Comparison of ENCODE assay signal across 10 cellular contexts in genomic region chr19:2170987-2171348, GRCh38. TPM values are rescaled to one million over a fixed set of nuclear protein-coding genes. Genes with fewer than 3 reads are reported as not detected.
DNase-seq lines count a peak whose midpoint lies in the region; ATAC-seq, FAIRE-seq and TF ChIP-seq lines count a peak whose summit lies in the region.
"Had no signal": no experiment of that assay in that cellular context is flagged by ENCODE, and none has a peak within 500 bp of the region (broad histone marks: within the 10 kb centered on the region; RNA-seq: fewer than 3 reads in every experiment).

No MANE protein-coding gene starts in this region.

- TF ChIP-seq CTCF in body of pancreas (IDR thresholded peaks at IDR 0.05) (no peak), pancreas (IDR thresholded peaks at IDR 0.05) (no peak)

- H3K4me3 ChIP-seq in GM08714 (ENCODE audit: low read length), result peak overlapping the region; percentile 6; the same call in 1 of the 2 replicates
- no peak overlapping the region for H3K4me3 ChIP-seq in body of pancreas
- no peak overlapping the region for H3K4me3 ChIP-seq in pancreas
- H3K4me3 ChIP-seq: upper lobe of right lung had no signal

- no peaks in the 10 kb centered on the region for H3K36me3 ChIP-seq in body of pancreas (replicated peaks in 1 of 2; ENCODE audit: insufficient read depth in 1 of 2, low read depth in 2 of 2)
- no peaks in the 10 kb centered on the region for H3K36me3 ChIP-seq in pancreas
- H3K36me3 ChIP-seq: upper lobe of right lung had no signal

- H3K4me1 ChIP-seq in body of pancreas (peaks cover 83% of the 10 kb centered on the region), pancreas (peaks cover 47 to 68% (median 60%) of the 10 kb centered on the region in 3 donors)

- H3K27ac ChIP-seq in body of pancreas (peak overlapping the region; percentile 69 to 99 (median 97)), pancreas (peak overlapping the region; percentile 54 to 92 (median 56))
- H3K27ac ChIP-seq: upper lobe of right lung had no signal

- no peak for FAIRE-seq in pancreas (lab: Jason Lieb, UNC)

- intact Hi-C loops in body of pancreas (cut with DNase I), result loop anchor here (5.0 kb wide), 1 partner anchor 56 kb away; no protein-coding TSS in a partner anchor
- intact Hi-C loops in pancreas (cut with DNase I), result loop anchor here in 1 of 3 donors (10.0 kb wide), 1 partner anchor 54 kb away; no protein-coding TSS in a partner anchor

- 56 to 60% methylated on average over 4 to 5 of the region's 5 CpGs for WGBS in body of pancreas, 2 donors
- WGBS in pancreas, 2 donors, result 67 to 69% methylated on average over 5 of the region's 5 CpGs

- DNase-seq in body of pancreas (no peak), pancreas (no peak), NCI-H1436 treated with DMSO at 0.1 percent for 48 hours (lab: John Stamatoyannopoulos, UW) (no peak), NK-92 (lab: John Stamatoyannopoulos, UW; ENCODE audit: unreplicated experiment) (no peak), NCI-H226 (no peak)
- DNase-seq: NCI-H748 treated with DMSO at 0.1 percent for 48 hours, upper lobe of right lung had no signal

- H3K9me3 ChIP-seq in body of pancreas (no peaks in the 10 kb centered on the region), pancreas (no peaks in the 10 kb centered on the region)
- H3K9me3 ChIP-seq: upper lobe of right lung had no signal

- H3K27me3 ChIP-seq in body of pancreas, result no peaks in the 10 kb centered on the region
- no peaks in the 10 kb centered on the region for H3K27me3 ChIP-seq in pancreas
- H3K27me3 ChIP-seq: upper lobe of right lung had no signal

- no peak for TF ChIP-seq POLR2A in body of pancreas (IDR thresholded peaks at IDR 0.05)

- ATAC-seq in HG03097 (IDR thresholded peaks at IDR 0.05; ENCODE audit: low FRiP score, unreplicated experiment) (peak; percentile 1), body of pancreas (no peak), pancreas (no peak), HG03565 (IDR thresholded peaks at IDR 0.05; ENCODE audit: unreplicated experiment) (no peak)
- ATAC-seq: upper lobe of right lung had no signal

RNA-seq across cellular contexts. Expression of gene DOT1L, which starts 7.2 kb away (rescaled TPM):
- total RNA-seq in body of pancreas, result 10 to 100 TPM; 10.1 to 44.5 TPM
- total RNA-seq in pancreas, result 10 to 100 TPM; 11.7 to 20.4 (median 14.5) TPM
- 10 to 100 TPM; 14.4 to 34.4 TPM for polyA plus RNA-seq in pancreas

RNA-seq across cellular contexts. Expression of gene AP3D1, which starts 19.6 kb away (rescaled TPM):
- total RNA-seq in body of pancreas (100 to 1,000 TPM in 1 of 2 donors, 10 to 100 TPM in 1; 77.0 to 124 TPM), pancreas (100 to 1,000 TPM in 1 of 6 donors, 10 to 100 TPM in 5; 75.2 to 105 (median 83.9) TPM)
- 100 to 1,000 TPM in 1 of 2 donors, 10 to 100 TPM in 1; 88.3 to 102 TPM for polyA plus RNA-seq in pancreas
